Comparison of ENCODE assay signal across 9 cellular contexts in genomic region chr18:8084160-8084559, GRCh38.
A peak's percentile ranks its signal among the peaks of the same experiment; 100 is the strongest.
DNase-seq lines count a peak whose midpoint lies in the region; ATAC-seq and TF ChIP-seq lines count a peak whose summit lies in the region.
"Had no signal": no experiment of that assay in that cellular context is flagged by ENCODE, and none has a peak within 500 bp of the region (broad histone marks: within the 10 kb centered on the region; RNA-seq: fewer than 3 reads in every experiment).

No MANE protein-coding gene starts in this region.

- H3K27me3 Mint-ChIP-seq in activated naive CD8-positive, alpha-beta T cell treated with anti-CD3 and anti-CD28 coated beads, Interleukin-2, amount 50 U/mL, for 24 hours, result peaks cover under 1% of the 10 kb centered on the region
- H3K27me3 Mint-ChIP-seq: dendritic cell treated with granulocyte-macrophage colony-stimulating factor and Interleukin-4, amounts not matched to agents 40 ng/mL and 50 ng/mL, for 4 days had no signal

- peak; percentile 14 for DNase-seq in 8988T
- DNase-seq in H4 (ENCODE audit: low spot score), result peak; percentile 34
- peak; percentile 70 for DNase-seq in OCI-M1 (lab: John Stamatoyannopoulos, UW)
- peak; percentile 61 for DNase-seq in foreskin melanocyte
- DNase-seq in retinal pigment epithelial cell (ENCODE audit: low read depth), result no peak
- no peak for DNase-seq in DMS79 treated with DMSO at 0.1 percent for 48 hours (lab: John Stamatoyannopoulos, UW)
- DNase-seq in activated naive CD8-positive, alpha-beta T cell treated with anti-CD3 and anti-CD28 coated beads, Interleukin-2, amount 50 U/mL, for 24 hours, result no peak
- DNase-seq in cerebellum (ENCODE audit: low spot score), result no peak

- ATAC-seq in activated naive CD8-positive, alpha-beta T cell treated with anti-CD3 and anti-CD28 coated beads, Interleukin-2, amount 50 U/mL, for 24 hours, result no peak

- peaks cover 1% of the 10 kb centered on the region for H3K9me3 Mint-ChIP-seq in activated naive CD8-positive, alpha-beta T cell treated with anti-CD3 and anti-CD28 coated beads, Interleukin-2, amount 50 U/mL, for 24 hours
- H3K9me3 Mint-ChIP-seq: dendritic cell treated with granulocyte-macrophage colony-stimulating factor and Interleukin-4, amounts not matched to agents 40 ng/mL and 50 ng/mL, for 4 days had no signal

- no peak overlapping the region for H3K4me3 ChIP-seq in retinal pigment epithelial cell (ENCODE audit: low read length)

- no peaks in the 10 kb centered on the region for H3K4me1 Mint-ChIP-seq in activated naive CD8-positive, alpha-beta T cell treated with anti-CD3 and anti-CD28 coated beads, Interleukin-2, amount 50 U/mL, for 24 hours

- H3K4me3 Mint-ChIP-seq in activated naive CD8-positive, alpha-beta T cell treated with anti-CD3 and anti-CD28 coated beads, Interleukin-2, amount 50 U/mL, for 24 hours, result no peak overlapping the region
- H3K4me3 Mint-ChIP-seq: dendritic cell treated with granulocyte-macrophage colony-stimulating factor and Interleukin-4, amounts not matched to agents 40 ng/mL and 50 ng/mL, for 4 days had no signal

- H3K36me3 Mint-ChIP-seq in activated naive CD8-positive, alpha-beta T cell treated with anti-CD3 and anti-CD28 coated beads, Interleukin-2, amount 50 U/mL, for 24 hours (ENCODE audit: low read depth), result no peaks in the 10 kb centered on the region

- H3K27ac Mint-ChIP-seq in activated naive CD8-positive, alpha-beta T cell treated with anti-CD3 and anti-CD28 coated beads, Interleukin-2, amount 50 U/mL, for 24 hours, result no peak overlapping the region
- H3K27ac Mint-ChIP-seq: dendritic cell treated with granulocyte-macrophage colony-stimulating factor and Interleukin-4, amounts not matched to agents 40 ng/mL and 50 ng/mL, for 4 days had no signal

- TF ChIP-seq CTCF in retinal pigment epithelial cell (conservative IDR thresholded peaks at IDR 0.05; ENCODE audit: low read depth, low read length), result peak; percentile 65

Comparison
In these comparisons a context has a peak if more than half of its experiments do, and no peak if none do; other contexts are left out.
1. DNase-seq: peak in 8988T (single experiment), H4 (single experiment), OCI-M1 (single experiment) and foreskin melanocyte (single experiment); none in retinal pigment epithelial cell (single experiment), DMS79 treated with DMSO at 0.1 percent for 48 hours (single experiment), activated naive CD8-positive, alpha-beta T cell treated with anti-CD3 and anti-CD28 coated beads, Interleukin-2, amount 50 U/mL, for 24 hours (single experiment) and cerebellum (single experiment).